Comparison of ENCODE assay signal across 20 cellular contexts in the genomic region with DNA sequence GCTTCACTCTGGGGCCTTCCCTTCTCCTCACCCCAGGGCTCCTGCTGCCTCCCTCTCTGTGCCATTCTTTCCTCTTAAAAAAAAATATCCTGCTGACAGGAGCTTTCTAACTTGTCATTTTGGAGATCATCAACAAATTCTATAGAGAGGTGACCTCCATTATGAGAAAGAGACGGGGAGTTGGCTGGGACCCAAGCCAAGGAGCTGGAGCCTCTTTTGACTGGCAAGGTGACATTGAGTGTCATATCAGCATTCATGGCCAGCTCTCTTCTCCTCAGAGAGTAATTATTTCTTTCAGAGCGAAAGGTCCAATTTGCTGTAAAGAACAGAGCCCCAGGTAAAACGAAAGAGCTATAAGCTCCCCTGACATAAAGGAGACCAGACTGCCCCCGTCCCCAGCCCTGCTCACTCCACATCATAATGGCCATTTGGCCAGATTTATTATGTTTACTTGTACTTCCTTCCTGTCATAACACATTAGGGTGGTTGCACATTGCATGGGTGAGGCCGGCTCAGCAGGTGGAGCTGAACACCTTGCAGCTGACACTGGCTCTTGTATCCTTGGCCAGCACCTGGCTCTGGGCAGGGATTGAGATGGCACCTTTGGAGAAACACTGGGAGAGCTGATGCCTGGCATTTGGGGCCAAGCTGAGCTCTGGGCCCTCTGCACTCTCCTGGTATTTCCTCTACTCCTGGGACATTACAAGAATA.
DNase-seq lines count a peak whose midpoint lies in the region; ATAC-seq and FAIRE-seq lines count a peak whose summit lies in the region.
"Had no signal": no experiment of that assay in that cellular context is flagged by ENCODE, and none has a peak within 500 bp of the region (broad histone marks: within the 10 kb centered on the region; RNA-seq: fewer than 3 reads in every experiment).

No MANE protein-coding gene starts in this region.

- intact Hi-C loops in Right ventricle myocardium superior (cut with DNase I): no loop called here

- no peaks in the 10 kb centered on the region for H3K9me3 Mint-ChIP-seq in natural killer cell treated with Interleukin-12 subunit alpha and Interleukin-12 subunit beta and Interleukin-15 and Interleukin-18, amount 100 ng/mL, for 72 hours
- H3K9me3 Mint-ChIP-seq: mesothelial cell of epicardium; stimulated activated effector memory CD8-positive, alpha-beta T cell treated with anti-CD3 and anti-CD28 coated beads, Interleukin-12 subunit alpha, Interleukin-12 subunit beta, amount 100 ng/mL, for 72 hours; T-cell; WTC11 had no signal

- DNase-seq in NCI-H1417 treated with DMSO at 0.1 percent for 48 hours (lab: John Stamatoyannopoulos, UW): peak; percentile 83
- peak; percentile 90 for DNase-seq in NCI-H345 treated with DMSO at 0.1 percent for 48 hours (lab: John Stamatoyannopoulos, UW; ENCODE audit: unreplicated experiment)
- DNase-seq in Right ventricle myocardium superior: peak; percentile 66
- peak; percentile 39 for DNase-seq in small intestine
- DNase-seq in NCI-H526 treated with DMSO at 0.1 percent for 48 hours (lab: John Stamatoyannopoulos, UW): no peak
- no peak for DNase-seq in pons (ENCODE audit: low spot score)
- DNase-seq in natural killer cell treated with Interleukin-12 subunit alpha and Interleukin-12 subunit beta and Interleukin-15 and Interleukin-18, amount 100 ng/mL, for 72 hours (ENCODE audit: low spot score): no peak
- DNase-seq: C1 segment of cervical spinal cord, cortex of kidney, glutamatergic neuron, T-cell, trophoblast cell had no signal

- no peak overlapping the region for H3K4me3 ChIP-seq in small intestine (ENCODE audit: low read depth in 1 of 2, low read length in 2 of 2)
- H3K4me3 ChIP-seq: smooth muscle cell had no signal

- H3K27me3 Mint-ChIP-seq in natural killer cell treated with Interleukin-12 subunit alpha and Interleukin-12 subunit beta and Interleukin-15 and Interleukin-18, amount 100 ng/mL, for 72 hours: peaks cover 4 to 6% of the 10 kb centered on the region in 2 donors
- H3K27me3 Mint-ChIP-seq: T-cell had no signal

- no peaks in the 10 kb centered on the region for H3K36me3 Mint-ChIP-seq in natural killer cell treated with Interleukin-12 subunit alpha and Interleukin-12 subunit beta and Interleukin-15 and Interleukin-18, amount 100 ng/mL, for 72 hours
- H3K36me3 Mint-ChIP-seq: mesothelial cell of epicardium; stimulated activated effector memory CD8-positive, alpha-beta T cell treated with anti-CD3 and anti-CD28 coated beads, Interleukin-12 subunit alpha, Interleukin-12 subunit beta, amount 100 ng/mL, for 72 hours; T-cell; WTC11 had no signal

- H3K4me3 Mint-ChIP-seq in natural killer cell treated with Interleukin-12 subunit alpha and Interleukin-12 subunit beta and Interleukin-15 and Interleukin-18, amount 100 ng/mL, for 72 hours: no peak overlapping the region
- H3K4me3 Mint-ChIP-seq: mesothelial cell of epicardium; stimulated activated effector memory CD8-positive, alpha-beta T cell treated with anti-CD3 and anti-CD28 coated beads, Interleukin-12 subunit alpha, Interleukin-12 subunit beta, amount 100 ng/mL, for 72 hours; T-cell; WTC11 had no signal

- no peak for FAIRE-seq in small intestine (lab: Jason Lieb, UNC)
- FAIRE-seq: islet of Langerhans had no signal

- H3K27ac ChIP-seq in small intestine (ENCODE audit: low read depth in 1 of 2, low read length in 1 of 2): no peak overlapping the region
- H3K27ac ChIP-seq: KMS-11 had no signal

- H3K36me3 ChIP-seq in small intestine (ENCODE audit: control insufficient read depth in 2 of 2, insufficient read depth in 2 of 2, low read length in 2 of 2): no peaks in the 10 kb centered on the region

- 33 to 68% (median 46%) methylated on average over 5 of the region's 5 CpGs for WGBS in small intestine, 3 donors

- no peaks in the 10 kb centered on the region for H3K4me1 ChIP-seq in small intestine (ENCODE audit: control insufficient read depth in 2 of 2, insufficient read depth in 1 of 2, low read depth in 1 of 2, low read length in 1 of 2)

- no peaks in the 10 kb centered on the region for H3K27me3 ChIP-seq in small intestine (ENCODE audit: control insufficient read depth in 2 of 2, insufficient read depth in 2 of 2, low read length in 2 of 2)

- H3K27ac Mint-ChIP-seq in natural killer cell treated with Interleukin-12 subunit alpha and Interleukin-12 subunit beta and Interleukin-15 and Interleukin-18, amount 100 ng/mL, for 72 hours: no peak overlapping the region
- H3K27ac Mint-ChIP-seq: mesothelial cell of epicardium; stimulated activated effector memory CD8-positive, alpha-beta T cell treated with anti-CD3 and anti-CD28 coated beads, Interleukin-12 subunit alpha, Interleukin-12 subunit beta, amount 100 ng/mL, for 72 hours; T-cell; WTC11 had no signal

- H3K4me1 Mint-ChIP-seq in natural killer cell treated with Interleukin-12 subunit alpha and Interleukin-12 subunit beta and Interleukin-15 and Interleukin-18, amount 100 ng/mL, for 72 hours (ENCODE audit: low read depth in 2 of 2): no peaks in the 10 kb centered on the region
- H3K4me1 Mint-ChIP-seq: mesothelial cell of epicardium; stimulated activated effector memory CD8-positive, alpha-beta T cell treated with anti-CD3 and anti-CD28 coated beads, Interleukin-12 subunit alpha, Interleukin-12 subunit beta, amount 100 ng/mL, for 72 hours; T-cell; WTC11 had no signal

- ATAC-seq in Right ventricle myocardium superior (ENCODE audit: poor library complexity) (peak; percentile 35), HG03457 (IDR thresholded peaks at IDR 0.05; ENCODE audit: unreplicated experiment) (no peak)
- ATAC-seq in natural killer cell treated with Interleukin-12 subunit alpha and Interleukin-12 subunit beta and Interleukin-15 and Interleukin-18, amount 100 ng/mL, for 72 hours: no peak
- ATAC-seq: Panc1; stimulated activated effector memory CD8-positive, alpha-beta T cell treated with anti-CD3 and anti-CD28 coated beads, Interleukin-12 subunit alpha, Interleukin-12 subunit beta, amount 100 ng/mL, for 72 hours; T-cell; WTC11 had no signal

- no peaks in the 10 kb centered on the region for H3K9me3 ChIP-seq in small intestine (ENCODE audit: control insufficient read depth, low read depth)

Comparison
In these comparisons a context has a peak if more than half of its experiments do, and no peak if none do; other contexts are left out.
1. DNase-seq: peak in NCI-H1417 treated with DMSO at 0.1 percent for 48 hours (single experiment), NCI-H345 treated with DMSO at 0.1 percent for 48 hours (single experiment), Right ventricle myocardium superior (single experiment) and small intestine (single experiment); none in NCI-H526 treated with DMSO at 0.1 percent for 48 hours (single experiment), pons (single experiment) and natural killer cell treated with Interleukin-12 subunit alpha and Interleukin-12 subunit beta and Interleukin-15 and Interleukin-18, amount 100 ng/mL, for 72 hours (single experiment).